ENCODE assay signal across 33 cellular contexts in the genomic region with DNA sequence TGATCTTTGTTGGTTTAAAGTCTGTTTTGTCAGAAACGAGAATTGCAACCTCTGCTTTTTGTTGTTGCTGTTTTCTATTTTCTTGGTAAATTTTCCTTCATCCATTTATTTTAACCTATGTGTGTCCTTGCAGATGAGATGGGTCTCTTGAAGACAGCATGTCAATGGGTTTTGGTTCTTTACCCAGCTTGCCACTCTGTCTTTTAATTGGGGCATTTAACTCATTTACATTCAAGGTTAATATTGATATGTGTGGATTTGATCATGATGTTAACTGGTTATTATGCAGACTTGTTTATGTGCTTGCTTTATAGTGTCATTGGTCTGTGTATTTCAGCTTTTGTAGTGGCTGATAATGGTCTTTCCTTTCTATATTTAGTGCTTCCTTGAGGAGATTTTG.
DNase-seq lines count a peak whose midpoint lies in the region; ATAC-seq and TF ChIP-seq lines count a peak whose summit lies in the region.
"Had no signal": no experiment of that assay in that cellular context is flagged by ENCODE, and none has a peak within 500 bp of the region (broad histone marks: within the 10 kb centered on the region; RNA-seq: fewer than 3 reads in every experiment).

No MANE protein-coding gene starts in this region.

- no peaks in the 10 kb centered on the region for H3K4me1 Mint-ChIP-seq in stimulated activated naive CD8-positive, alpha-beta T cell treated with anti-CD3 and anti-CD28 coated beads, Interleukin-15, amount 100 ng/mL, for 72 hours
- H3K4me1 Mint-ChIP-seq: B cell; CD14-positive monocyte; CD4-positive, alpha-beta memory T cell; CD4-positive, CD25-positive, alpha-beta regulatory T cell; CD8-positive, alpha-beta memory T cell had no signal

- ATAC-seq in stimulated activated naive CD8-positive, alpha-beta T cell treated with anti-CD3 and anti-CD28 coated beads, Interleukin-15, amount 100 ng/mL, for 72 hours, result no peak
- ATAC-seq: A549; CD8-positive, alpha-beta T cell had no signal

- DNase-seq in choroid plexus epithelial cell (ENCODE audit: low read depth) (peak; percentile 4), fibroblast of mammary gland (ENCODE audit: low read depth) (peak; percentile 1), coronary artery (ENCODE audit: low spot score) (no peak), NCI-H1930 (lab: John Stamatoyannopoulos, UW) (no peak)
- DNase-seq in stimulated activated naive CD8-positive, alpha-beta T cell treated with anti-CD3 and anti-CD28 coated beads, Interleukin-15, amount 100 ng/mL, for 72 hours, result no peak
- DNase-seq: 8988T; ACHN; AML-193; BE2C; C1 segment of cervical spinal cord; Caco-2; Calu3; CD4-positive, alpha-beta memory T cell; CD4-positive, alpha-beta T cell; CD4-positive, CD25-positive, alpha-beta regulatory T cell; CD8-positive, alpha-beta memory T cell; CD8-positive, alpha-beta T cell; COR-L47; DMS 273 treated with DMSO at 0.1 percent for 48 hours; DMS153; DMS53; DMS79; DMS79 treated with DMSO at 0.1 percent for 48 hours; DND-41; EL had no signal

- no peak overlapping the region for H3K4me3 ChIP-seq in HEK293 (ENCODE audit: low read depth, low read length)
- H3K4me3 ChIP-seq in choroid plexus epithelial cell (ENCODE audit: low read depth, low read length), result no peak overlapping the region
- H3K4me3 ChIP-seq in fibroblast of mammary gland (ENCODE audit: control insufficient read depth, low read depth, low read length), result no peak overlapping the region
- H3K4me3 ChIP-seq in coronary artery, result no peak overlapping the region
- H3K4me3 ChIP-seq: A549; BLaER1; BLaER1 treated with 17β-estradiol and CSF1 and Interleukin-3, amounts not matched to agents 10 nM and 100 nM had no signal

- POLR2A ChIA-PET in HEK293 (lab: Yijun Ruan, JAX), result no interaction called here

- peaks cover 17 to 27% of the 10 kb centered on the region in 2 donors for H3K9me3 Mint-ChIP-seq in stimulated activated naive CD8-positive, alpha-beta T cell treated with anti-CD3 and anti-CD28 coated beads, Interleukin-15, amount 100 ng/mL, for 72 hours

- no peaks in the 10 kb centered on the region for H3K36me3 ChIP-seq in HEK293 (ENCODE audit: control insufficient read depth in 2 of 2, insufficient read depth in 1 of 2, low read length in 2 of 2)
- H3K36me3 ChIP-seq: BE2C; BLaER1; BLaER1 treated with 17β-estradiol and CSF1 and Interleukin-3, amounts not matched to agents 10 nM and 100 nM had no signal

- H3K9me3 ChIP-seq in HEK293 (ENCODE audit: control insufficient read depth, insufficient read depth, low read depth, low read length), result no peaks in the 10 kb centered on the region; the same call in 1 of the 2 replicates
- H3K9me3 ChIP-seq: A549, BE2C, Caco-2 had no signal

- H3K27ac ChIP-seq in HEK293 (ENCODE audit: extremely low read depth, low read depth, low read length) (no peak overlapping the region), coronary artery (no peak overlapping the region)
- H3K27ac ChIP-seq: 22Rv1; A549; BLaER1; BLaER1 treated with 17β-estradiol and CSF1 and Interleukin-3, amounts not matched to agents 10 nM and 100 nM; C4-2B had no signal

- no peak overlapping the region for H3K4me3 Mint-ChIP-seq in stimulated activated naive CD8-positive, alpha-beta T cell treated with anti-CD3 and anti-CD28 coated beads, Interleukin-15, amount 100 ng/mL, for 72 hours
- H3K4me3 Mint-ChIP-seq: B cell; CD14-positive monocyte; CD4-positive, alpha-beta memory T cell; CD4-positive, alpha-beta T cell; CD4-positive, CD25-positive, alpha-beta regulatory T cell; CD8-positive, alpha-beta memory T cell; CD8-positive, alpha-beta T cell had no signal

- no peaks in the 10 kb centered on the region for H3K27me3 Mint-ChIP-seq in stimulated activated naive CD8-positive, alpha-beta T cell treated with anti-CD3 and anti-CD28 coated beads, Interleukin-15, amount 100 ng/mL, for 72 hours
- H3K27me3 Mint-ChIP-seq: B cell; CD4-positive, alpha-beta memory T cell; CD4-positive, alpha-beta T cell; CD4-positive, CD25-positive, alpha-beta regulatory T cell; CD8-positive, alpha-beta memory T cell had no signal

- CTCF ChIA-PET in HEK293 (lab: Yijun Ruan, JAX), result interaction anchor here (0.7 to 2.7 kb wide), 3 partner anchors 8 to 18 kb away, joined by 3 to 10 read pairs (median 3); no protein-coding TSS in a partner anchor

- H3K27ac Mint-ChIP-seq in stimulated activated naive CD8-positive, alpha-beta T cell treated with anti-CD3 and anti-CD28 coated beads, Interleukin-15, amount 100 ng/mL, for 72 hours, result no peak overlapping the region
- H3K27ac Mint-ChIP-seq: B cell; CD14-positive monocyte; CD4-positive, alpha-beta memory T cell; CD4-positive, alpha-beta T cell; CD4-positive, CD25-positive, alpha-beta regulatory T cell; CD8-positive, alpha-beta memory T cell; CD8-positive, alpha-beta T cell had no signal

- no peaks in the 10 kb centered on the region for H3K4me1 ChIP-seq in HEK293 (ENCODE audit: control insufficient read depth, insufficient read depth, low read length)
- H3K4me1 ChIP-seq: A549; BE2C; BLaER1; BLaER1 treated with 17β-estradiol and CSF1 and Interleukin-3, amounts not matched to agents 10 nM and 100 nM; Caco-2 had no signal

- no peak for TF ChIP-seq CTCF in HEK293 (tag by site-specific recombination; IDR thresholded peaks at IDR 0.05)
- TF ChIP-seq CTCF in choroid plexus epithelial cell (conservative IDR thresholded peaks at IDR 0.05; ENCODE audit: low read depth, low read length), result no peak
- no peak for TF ChIP-seq CTCF in fibroblast of mammary gland (conservative IDR thresholded peaks at IDR 0.05; ENCODE audit: control insufficient read depth, insufficient read depth, low read depth, low read length)
- no peak for TF ChIP-seq CTCF in coronary artery (IDR thresholded peaks at IDR 0.05)

TF ChIP-seq in HEK293, 187 proteins besides CTCF, POLR2A, EP300 and RAD21:
- peak; percentile 96 for TF ChIP-seq SETDB1 (IDR thresholded peaks at IDR 0.05; ENCODE audit: insufficient read length, low read length)
- peak; percentile 75 for TF ChIP-seq ZNF529 (tag by site-specific recombination; IDR thresholded peaks at IDR 0.05; ENCODE audit: insufficient replicate concordance)
- TF ChIP-seq ZNF747 (tag by site-specific recombination; IDR thresholded peaks at IDR 0.05), result no peak

Comparison
In these comparisons a context has a peak if more than half of its experiments do, and no peak if none do; other contexts are left out.
1. DNase-seq: peak in choroid plexus epithelial cell (single experiment) and fibroblast of mammary gland (single experiment); none in coronary artery (single experiment), stimulated activated naive CD8-positive, alpha-beta T cell treated with anti-CD3 and anti-CD28 coated beads, Interleukin-15, amount 100 ng/mL, for 72 hours (0 of 2) and NCI-H1930 (0 of 2).